21 cellular contexts compared by ENCODE assay signal in the genomic region with DNA sequence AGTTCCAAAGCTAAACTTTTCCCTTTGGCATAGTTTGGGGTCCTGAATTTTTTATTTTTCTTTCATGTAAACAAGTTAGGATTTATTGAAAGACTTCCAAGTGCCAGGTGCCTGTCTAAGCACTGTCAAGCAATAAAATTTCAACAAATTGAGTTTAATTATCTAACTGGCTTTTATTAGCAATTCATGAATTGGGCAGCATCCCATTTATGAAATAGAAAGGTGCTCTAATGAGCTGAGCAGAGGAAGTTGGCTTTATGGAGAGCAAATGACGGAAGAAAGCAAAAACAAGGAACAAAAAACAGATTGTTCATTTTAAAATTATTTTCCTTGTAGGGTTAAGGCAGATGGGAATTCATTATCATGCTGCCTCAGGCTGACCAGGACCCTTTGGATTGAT. TPM values are rescaled to one million over a fixed set of nuclear protein-coding genes. Genes with fewer than 3 reads are reported as not detected.
DNase-seq lines count a peak whose midpoint lies in the region; ATAC-seq, FAIRE-seq and TF ChIP-seq lines count a peak whose summit lies in the region.
"Had no signal": no experiment of that assay in that cellular context is flagged by ENCODE, and none has a peak within 500 bp of the region (broad histone marks: within the 10 kb centered on the region; RNA-seq: fewer than 3 reads in every experiment).

No MANE protein-coding gene starts in this region.

- ATAC-seq in GM21360 (IDR thresholded peaks at IDR 0.05; ENCODE audit: unreplicated experiment), result no peak
- ATAC-seq: CD8-positive, alpha-beta T cell had no signal

- TF ChIP-seq POLR2A in testis (IDR thresholded peaks at IDR 0.05), result no peak

- TF ChIP-seq CTCF in D721Med (IDR thresholded peaks at IDR 0.05; ENCODE audit: insufficient read depth, missing control alignments) (no peak), nephron (IDR thresholded peaks at IDR 0.05; ENCODE audit: unreplicated experiment in 3 of 3) (no peak), testis (IDR thresholded peaks at IDR 0.05) (no peak)

- intact Hi-C loops in testis (cut with DNase I; ENCODE audit: low total_unique reads), result no loop called here

- no peak for DNase-seq in D721Med (ENCODE audit: insufficient read length, low spot score)
- no peak for DNase-seq in SJCRH30
- no peak for DNase-seq in urothelium cell line (ENCODE audit: low spot score)
- no peak for DNase-seq in testis
- DNase-seq: CD4-positive, CD25-positive, alpha-beta regulatory T cell; CD8-positive, alpha-beta T cell; DMS53; DMS79 treated with DMSO at 0.1 percent for 48 hours; GF-D8; GOT3 had no signal

- no peaks in the 10 kb centered on the region for H3K36me3 ChIP-seq in SJCRH30
- no peaks in the 10 kb centered on the region for H3K36me3 ChIP-seq in testis (ENCODE audit: low read depth, missing control alignments)
- H3K36me3 ChIP-seq: BLaER1, HAP-1 had no signal

- peak; percentile 51 for FAIRE-seq in D721Med (lab: Jason Lieb, UNC)
- FAIRE-seq in urothelium cell line (lab: Jason Lieb, UNC), result no peak
- FAIRE-seq: A204.1, GM12891, GM18507, H54 had no signal

- H3K36me3 Mint-ChIP-seq in nephron (ENCODE audit: low read depth), result no peaks in the 10 kb centered on the region
- H3K36me3 Mint-ChIP-seq: CD4-positive, CD25-positive, alpha-beta regulatory T cell; CD8-positive, alpha-beta T cell had no signal

- H3K4me1 ChIP-seq in SJCRH30, result peaks cover 49% of the 10 kb centered on the region
- H3K4me1 ChIP-seq in testis, result no peaks in the 10 kb centered on the region
- H3K4me1 ChIP-seq: BLaER1, HAP-1 had no signal

- H3K4me1 Mint-ChIP-seq in nephron, result peaks cover 40% of the 10 kb centered on the region
- H3K4me1 Mint-ChIP-seq: B cell; CD4-positive, CD25-positive, alpha-beta regulatory T cell had no signal

- H3K9me3 ChIP-seq in SJCRH30 (replicated peaks) (peaks cover 6% of the 10 kb centered on the region), testis (no peaks in the 10 kb centered on the region)
- H3K9me3 ChIP-seq: BLaER1, HAP-1 had no signal

- peak overlapping the region; percentile 95 for H3K27ac ChIP-seq in SJCRH30
- H3K27ac ChIP-seq in testis, result no peak overlapping the region
- H3K27ac ChIP-seq: 22Rv1, BLaER1, C4-2B had no signal

- no peaks in the 10 kb centered on the region for H3K9me3 Mint-ChIP-seq in nephron
- H3K9me3 Mint-ChIP-seq: CD8-positive, alpha-beta T cell had no signal

- no peaks in the 10 kb centered on the region for H3K27me3 Mint-ChIP-seq in nephron (ENCODE audit: low read depth)

- no peaks in the 10 kb centered on the region for H3K27me3 ChIP-seq in SJCRH30
- no peaks in the 10 kb centered on the region for H3K27me3 ChIP-seq in testis
- H3K27me3 ChIP-seq: BLaER1 had no signal

- peak overlapping the region in 2 of 3 experiments; percentile 66 to 81 for H3K27ac Mint-ChIP-seq in nephron
- H3K27ac Mint-ChIP-seq: B cell; CD4-positive, CD25-positive, alpha-beta regulatory T cell; CD8-positive, alpha-beta T cell had no signal

- WGBS in testis, 2 donors, result 92 to 97% methylated on average over 1 of the region's 1 CpG

- no peak overlapping the region for H3K4me3 ChIP-seq in SJCRH30
- no peak overlapping the region for H3K4me3 ChIP-seq in testis
- H3K4me3 ChIP-seq: BLaER1, HAP-1 had no signal

- no peak overlapping the region for H3K4me3 Mint-ChIP-seq in nephron
- H3K4me3 Mint-ChIP-seq: B cell; CD4-positive, CD25-positive, alpha-beta regulatory T cell; CD8-positive, alpha-beta T cell had no signal

RNA-seq across cellular contexts. Expression of a gene that starts 21.6 kb away (rescaled TPM):
- 42.9 and 45.0 TPM in 2 replicates for total RNA-seq in SJCRH30 (2014; rRNA removed; shearing (Covaris generic))
- 10 to 100 TPM; 29.4 to 34.6 TPM for total RNA-seq in testis
- polyA plus RNA-seq in testis (ENCODE audit: insufficient read depth, low read depth, low replicate concordance), result 23.7 TPM
